9 cellular contexts compared by ENCODE assay signal in genomic region chr14:103716899-103717411, GRCh38. TPM values are rescaled to one million over a fixed set of nuclear protein-coding genes. Genes with fewer than 3 reads are reported as not detected.
A peak's percentile ranks its signal among the peaks of the same experiment; 100 is the strongest.
DNase-seq lines count a peak whose midpoint lies in the region; ATAC-seq, FAIRE-seq and TF ChIP-seq lines count a peak whose summit lies in the region.
"Had no signal": no experiment of that assay in that cellular context is flagged by ENCODE, and none has a peak within 500 bp of the region (broad histone marks: within the 10 kb centered on the region; RNA-seq: fewer than 3 reads in every experiment).

No MANE protein-coding gene starts in this region.

- intact Hi-C loops in heart right ventricle (cut with DNase I) (no loop called here), Right ventricle myocardium superior (cut with DNase I) (no loop called here), GM12878 (cut with micrococcal nuclease; ENCODE audit: unreplicated experiment) (no loop called here), uterus (cut with DNase I; ENCODE audit: low total_unique reads) (no loop called here)

- H3K9ac ChIP-seq in GM12878 (ENCODE audit: control insufficient read depth, insufficient read depth, low read length), result no peak overlapping the region

- TF ChIP-seq EP300 in GM12878 (IDR thresholded peaks at IDR 0.05; ENCODE audit: borderline replicate concordance in 1 of 2, control insufficient read depth in 1 of 2, low read depth in 2 of 2, low read length in 2 of 2), result no peak

- no peak for TF ChIP-seq RAD21 in GM12878 (IDR thresholded peaks at IDR 0.05; ENCODE audit: insufficient read depth, low read depth, low read length)

- peaks cover 42% of the 10 kb centered on the region for H3K79me2 ChIP-seq in GM12878 (ENCODE audit: control insufficient read depth, insufficient read depth, low read length)

- in situ Hi-C loops in GM12878 (cut with MboI), result no loop called here

- peak overlapping the region in 1 of 10 donors; percentile 89 for H3K27ac ChIP-seq in heart right ventricle
- no peak overlapping the region for H3K27ac ChIP-seq in GM12878 (ENCODE audit: control insufficient read depth, insufficient read depth)
- no peak overlapping the region for H3K27ac ChIP-seq in mesodermal cell (ENCODE audit: low read depth, low read length, severe bottlenecking)
- H3K27ac ChIP-seq in uterus, result no peak overlapping the region

- ATAC-seq in heart right ventricle (no peak), Right ventricle myocardium superior (ENCODE audit: poor library complexity) (no peak), GM12878 (no peak), GM21381 (IDR thresholded peaks at IDR 0.05; ENCODE audit: unreplicated experiment) (no peak)

- DNase-seq in heart right ventricle (no peak), Right ventricle myocardium superior (no peak), GM12878 (ENCODE audit: low read depth, low spot score) (no peak), uterus (no peak), HUDEP-2 (lab: John Stamatoyannopoulos, UW; ENCODE audit: unreplicated experiment in 76 of 76) (no peak), dermis blood vessel endothelial cell (no peak)
- DNase-seq: activated CD4-positive, CD25-positive, alpha-beta regulatory T cell had no signal

- no peaks in the 10 kb centered on the region for H3K9me3 ChIP-seq in heart right ventricle
- no peaks in the 10 kb centered on the region for H3K9me3 ChIP-seq in GM12878 (replicated peaks; ENCODE audit: control insufficient read depth, insufficient read depth, low read length)
- no peaks in the 10 kb centered on the region for H3K9me3 ChIP-seq in mesodermal cell (ENCODE audit: control insufficient read depth, low read length)
- no peaks in the 10 kb centered on the region for H3K9me3 ChIP-seq in uterus

- 78 to 79% methylated on average over 17 of the region's 17 CpGs for WGBS in heart right ventricle, 2 donors
- 94% methylated on average over 17 of the region's 17 CpGs for WGBS in GM12878 (ENCODE audit: insufficient coverage, insufficient replicate concordance, low lambda C conversion rate, missing lambda C conversion rate)
- WGBS in mesodermal cell (ENCODE audit: insufficient coverage in 2 of 2), 2 experiments, result 73 to 74% methylated on average over 12 to 13 of the region's 17 CpGs

- H3K4me1 ChIP-seq in heart right ventricle, result peaks cover 16 to 71% (median 58%) of the 10 kb centered on the region in 9 donors
- H3K4me1 ChIP-seq in GM12878 (ENCODE audit: control insufficient read depth, insufficient read depth, low read length), result peaks cover 4% of the 10 kb centered on the region; the same call in 1 of the 2 replicates
- peaks cover 14% of the 10 kb centered on the region for H3K4me1 ChIP-seq in mesodermal cell (ENCODE audit: control insufficient read depth, insufficient read depth, low read length, poor library complexity, severe bottlenecking)
- peaks cover 0 to 17% of the 10 kb centered on the region in 2 donors for H3K4me1 ChIP-seq in uterus

- no peak for FAIRE-seq in GM12878 (lab: Jason Lieb, UNC)

- H3K36me3 ChIP-seq in heart right ventricle (no peaks in the 10 kb centered on the region), GM12878 (ENCODE audit: control insufficient read depth in 2 of 2, insufficient read depth in 2 of 2, low read length in 1 of 2) (peaks cover 0 to 6% of the 10 kb centered on the region in 2 experiments; a peak in 2 of 4 replicates), mesodermal cell (ENCODE audit: control insufficient read depth, insufficient read depth, low read length) (peaks cover 23% of the 10 kb centered on the region), uterus (no peaks in the 10 kb centered on the region)

- SMC1A ChIA-PET in GM12878 (lab: Charles Lee; ENCODE audit: uncharacterized antibody, unreplicated experiment), result interaction anchor here (0.7 to 1.5 kb wide), 2 partner anchors 24 to 37 kb away, joined by 3 to 4 read pairs; no protein-coding TSS in a partner anchor

- H3K4me3 ChIP-seq in heart right ventricle (peak overlapping the region; percentile 75 to 99 (median 80)), GM12878 (peak overlapping the region; percentile 88), mesodermal cell (ENCODE audit: extremely low read depth, insufficient read depth, low read length, poor library complexity, severe bottlenecking) (peak overlapping the region; percentile 67), uterus (peak overlapping the region; percentile 49 to 98)

- H3K27me3 ChIP-seq in heart right ventricle, result no peaks in the 10 kb centered on the region
- H3K27me3 ChIP-seq in GM12878 (replicated peaks in 1 of 2; ENCODE audit: control insufficient read depth in 2 of 2, insufficient read depth in 2 of 2, low read length in 1 of 2), result no peaks in the 10 kb centered on the region
- H3K27me3 ChIP-seq in uterus, result no peaks in the 10 kb centered on the region

- TF ChIP-seq CTCF in heart right ventricle (IDR thresholded peaks at IDR 0.05) (no peak), GM12878 (IDR thresholded peaks at IDR 0.05 in 2 of 3, conservative IDR thresholded peaks at IDR 0.05 in 1 of 3; ENCODE audit: control insufficient read depth in 2 of 3, extremely low read depth in 1 of 3, insufficient read depth in 1 of 3, low read depth in 3 of 3, low read length in 3 of 3) (no peak), uterus (IDR thresholded peaks at IDR 0.05) (no peak)

- CTCF ChIA-PET in GM12878 (lab: Yijun Ruan, JAX), result no interaction called here

- no peaks in the 10 kb centered on the region for H4K20me1 ChIP-seq in GM12878 (ENCODE audit: control insufficient read depth, insufficient read depth)

- POLR2A ChIA-PET in GM12878 (lab: Charles Lee), result no interaction called here

- BruUV-seq in GM12878 (replicated peaks; lab: Mats Ljungman, UMichigan), result no TSS peak

- RAD21 ChIA-PET in GM12878 (lab: Charles Lee; ENCODE audit: unreplicated experiment), result no interaction called here

- no peak overlapping the region for H2AFZ ChIP-seq in GM12878 (ENCODE audit: control insufficient read depth, low read depth, low read length)

- peak overlapping the region; percentile 78 for H3K4me2 ChIP-seq in GM12878 (ENCODE audit: control insufficient read depth, insufficient read depth)

- TF ChIP-seq POLR2A in GM12878 (IDR thresholded peaks at IDR 0.05; ENCODE audit: low read depth, low read length) (no peak), uterus (IDR thresholded peaks at IDR 0.05) (no peak)

TF ChIP-seq in GM12878, 131 proteins besides CTCF, POLR2A, EP300 and RAD21 (continues in another document):
- no peak for TF ChIP-seq KDM1A (IDR thresholded peaks at IDR 0.05; ENCODE audit: borderline replicate concordance)
- TF ChIP-seq SMC3 (IDR thresholded peaks at IDR 0.05; ENCODE audit: borderline replicate concordance, low read length), result no peak
- no peak for TF ChIP-seq SMAD5 (IDR thresholded peaks at IDR 0.05; ENCODE audit: low read depth)
- TF ChIP-seq ZBED1 (IDR thresholded peaks at IDR 0.05; ENCODE audit: borderline replicate concordance), result no peak

RNA-seq across cellular contexts. Expression of gene ZFYVE21, which starts 1.3 kb away (rescaled TPM):
- 10 to 100 TPM; 43.5 to 64.9 (median 54.5) TPM for total RNA-seq in heart right ventricle
- polyA plus RNA-seq in heart right ventricle, result 10 to 100 TPM; 44.5 to 88.8 TPM
- total RNA-seq in Right ventricle myocardium superior, result 46.2 TPM
- total RNA-seq in GM12878 (2013; cell fraction: nucleolus; rRNA removed), result 39.5 and 43.2 TPM in 2 replicates
- total RNA-seq in GM12878 (2014; rRNA removed), result 12.1 and 13.4 TPM in 2 replicates
- 8.3 and 9.3 TPM in 2 replicates for total RNA-seq in GM12878 (2014; rRNA removed; fragmentation: Illumina TruSeq; extraction: Trizol)
- total RNA-seq in GM12878 (2021), result 12.1 and 16.9 TPM in 2 replicates
- 8.6 TPM for polyA plus RNA-seq in GM12878 (2011; ENCODE audit: low read depth)
- 17.4 and 21.7 TPM in 2 replicates for polyA plus RNA-seq in GM12878 (2011; rRNA removed)
- 25.4 and 25.9 TPM in 2 replicates for polyA plus RNA-seq in GM12878 (2011; cell fraction: cytosol; rRNA removed)
- polyA plus RNA-seq in GM12878 (2011; cell fraction: nucleus; rRNA removed), result 37.3 and 44.3 TPM in 2 replicates
- polyA plus RNA-seq in GM12878 (2012), result 14.3 and 19.3 TPM in 2 replicates
- polyA plus RNA-seq in GM12878 (2014; fragmentation: Illumina TruSeq; extraction: Trizol), result 7.9 and 9.1 TPM in 2 replicates
- 1 to 10 TPM in 1 of 2 experiments, under 1 TPM in 1; 0.79 to 3.1 TPM for polyA plus RNA-seq in GM12878 (2014; fragmentation: Nextera tagmentation; extraction: Ambion mirVana)
- polyA plus RNA-seq in GM12878 (2014; rRNA removed), result 20.6 and 21.8 TPM in 2 replicates
- 10 to 100 TPM; 15.5 to 20.7 TPM for polyA plus RNA-seq in GM12878 (2016; fragmentation: Nextera tagmentation; extraction: Ambion mirVana)
- 7.6 and 14.9 TPM in 2 replicates for polyA minus RNA-seq in GM12878 (2011; rRNA and poly(A)+ RNA removed)
- polyA minus RNA-seq in GM12878 (2011; cell fraction: cytosol; rRNA and poly(A)+ RNA removed), result 7.2 and 9.5 TPM in 2 replicates
- polyA minus RNA-seq in GM12878 (2011; cell fraction: nucleus; rRNA and poly(A)+ RNA removed), result 8.5 and 17.4 TPM in 2 replicates
- 37.9 TPM for polyA plus RNA-seq in mesodermal cell (2013, experiment 1 of 2)
- polyA plus RNA-seq in mesodermal cell (2013, experiment 2 of 2), result 36.2 TPM
- 100 to 1,000 TPM in 2 of 4 donors, 10 to 100 TPM in 2; 73.2 to 276 (median 103) TPM for total RNA-seq in uterus
- 108 and 138 TPM in 2 replicates for total RNA-seq in dermis blood vessel endothelial cell

RNA-seq across cellular contexts. Expression of gene XRCC3, which starts 1.7 kb away (rescaled TPM):
- total RNA-seq in heart right ventricle, result 1 to 10 TPM; 1.0 to 4.4 (median 3.0) TPM
- 1 to 10 TPM; 2.0 to 4.2 TPM for polyA plus RNA-seq in heart right ventricle
- total RNA-seq in Right ventricle myocardium superior, result 2.6 TPM
- 37.4 and 45.4 TPM in 2 replicates for total RNA-seq in GM12878 (2013; cell fraction: nucleolus; rRNA removed)
- total RNA-seq in GM12878 (2014; rRNA removed), result 48.2 and 50.9 TPM in 2 replicates
- 24.1 and 28.6 TPM in 2 replicates for total RNA-seq in GM12878 (2014; rRNA removed; fragmentation: Illumina TruSeq; extraction: Trizol)
- 35.8 and 44.8 TPM in 2 replicates for total RNA-seq in GM12878 (2021)
- polyA plus RNA-seq in GM12878 (2011; ENCODE audit: low read depth), result 16.1 TPM
- polyA plus RNA-seq in GM12878 (2011; rRNA removed), result 19.0 and 25.6 TPM in 2 replicates
- polyA plus RNA-seq in GM12878 (2011; cell fraction: cytosol; rRNA removed), result 26.5 and 28.3 TPM in 2 replicates
- polyA plus RNA-seq in GM12878 (2011; cell fraction: nucleus; rRNA removed), result 52.9 and 76.1 TPM in 2 replicates
- polyA plus RNA-seq in GM12878 (2012), result 15.1 and 18.3 TPM in 2 replicates
- polyA plus RNA-seq in GM12878 (2014; fragmentation: Illumina TruSeq; extraction: Trizol), result 52.0 and 55.3 TPM in 2 replicates
- under 1 TPM; 0.37 to 0.60 TPM for polyA plus RNA-seq in GM12878 (2014; fragmentation: Nextera tagmentation; extraction: Ambion mirVana)
- 40.9 and 45.1 TPM in 2 replicates for polyA plus RNA-seq in GM12878 (2014; rRNA removed)
- polyA plus RNA-seq in GM12878 (2016; fragmentation: Nextera tagmentation; extraction: Ambion mirVana), result 10 to 100 TPM; 24.2 to 25.0 TPM
- 12.0 and 19.9 TPM in 2 replicates for polyA minus RNA-seq in GM12878 (2011; rRNA and poly(A)+ RNA removed)
- polyA minus RNA-seq in GM12878 (2011; cell fraction: cytosol; rRNA and poly(A)+ RNA removed), result 12.7 and 13.5 TPM in 2 replicates
- 13.5 and 26.3 TPM in 2 replicates for polyA minus RNA-seq in GM12878 (2011; cell fraction: nucleus; rRNA and poly(A)+ RNA removed)
- polyA plus RNA-seq in mesodermal cell (2013, experiment 1 of 2), result 10.6 TPM
- polyA plus RNA-seq in mesodermal cell (2013, experiment 2 of 2), result 10.9 TPM
- total RNA-seq in uterus, result 10 to 100 TPM in 1 of 4 donors, 1 to 10 TPM in 2, under 1 TPM in 1; 0.59 to 14.4 (median 5.2) TPM
- total RNA-seq in dermis blood vessel endothelial cell, result 18.2 and 26.9 TPM in 2 replicates
